Comparison of ENCODE assay signal across 8 cellular contexts in genomic region chr17:35345926-35346771, GRCh38. TPM values are rescaled to one million over a fixed set of nuclear protein-coding genes. Genes with fewer than 3 reads are reported as not detected.
DNase-seq lines count a peak whose midpoint lies in the region; ATAC-seq, FAIRE-seq and TF ChIP-seq lines count a peak whose summit lies in the region.

No MANE protein-coding gene starts in this region.

- TF ChIP-seq POLR2A in heart left ventricle (IDR thresholded peaks at IDR 0.05) = peak in 1 of 2 donors; percentile 33

- H3K36me3 Mint-ChIP-seq in activated naive CD8-positive, alpha-beta T cell treated with anti-CD3 and anti-CD28 coated beads, Interleukin-2, amount 10 ng/mL, durations not matched to agents 7 days and 5 days = peaks cover 33% of the 10 kb centered on the region

- ATAC-seq in activated naive CD8-positive, alpha-beta T cell treated with anti-CD3 and anti-CD28 coated beads, Interleukin-2, amount 10 ng/mL, durations not matched to agents 7 days and 5 days (ENCODE audit: low read depth) = peak; percentile 64
- ATAC-seq in heart left ventricle (peak; percentile 90 to 95 (median 92)), pancreas (peak; percentile 58 to 87 (median 80)), HG03175 (IDR thresholded peaks at IDR 0.05; ENCODE audit: unreplicated experiment) (no peak)

- H3K4me3 ChIP-seq in heart left ventricle (peak overlapping the region in 11 of 12 donors; percentile 6 to 60 (median 48)), pancreas (peak overlapping the region in 2 of 4 donors; percentile 3 to 43)

- H3K9me3 Mint-ChIP-seq in activated naive CD8-positive, alpha-beta T cell treated with anti-CD3 and anti-CD28 coated beads, Interleukin-2, amount 10 ng/mL, durations not matched to agents 7 days and 5 days = peaks cover 6% of the 10 kb centered on the region

- H3K27me3 Mint-ChIP-seq in activated naive CD8-positive, alpha-beta T cell treated with anti-CD3 and anti-CD28 coated beads, Interleukin-2, amount 10 ng/mL, durations not matched to agents 7 days and 5 days = peaks cover 48% of the 10 kb centered on the region

- no peak for TF ChIP-seq CTCF in heart left ventricle (IDR thresholded peaks at IDR 0.05)
- no peak for TF ChIP-seq CTCF in pancreas (IDR thresholded peaks at IDR 0.05)

- FAIRE-seq in pancreas (lab: Jason Lieb, UNC) = no peak

- H3K9me3 ChIP-seq in heart left ventricle = peaks cover 0 to 13% (median 0%) of the 10 kb centered on the region in 12 donors
- no peaks in the 10 kb centered on the region for H3K9me3 ChIP-seq in pancreas

- peak overlapping the region; percentile 61 for H3K27ac Mint-ChIP-seq in activated naive CD8-positive, alpha-beta T cell treated with anti-CD3 and anti-CD28 coated beads, Interleukin-2, amount 10 ng/mL, durations not matched to agents 7 days and 5 days

- DNase-seq in DMS153 (lab: John Stamatoyannopoulos, UW) (peak; percentile 11), MV-4-11 (lab: John Stamatoyannopoulos, UW) (peak; percentile 90), heart left ventricle (peak; percentile 85 to 89 (median 88)), pancreas (peak in 4 of 6 donors; percentile 15 to 71 (median 42)), H4 (ENCODE audit: low spot score) (no peak), NCI-H146 treated with DMSO at 0.1 percent for 48 hours (lab: John Stamatoyannopoulos, UW; ENCODE audit: unreplicated experiment) (no peak)
- peak; percentile 68 for DNase-seq in activated naive CD8-positive, alpha-beta T cell treated with anti-CD3 and anti-CD28 coated beads, Interleukin-2, amount 10 ng/mL, durations not matched to agents 7 days and 5 days

- peak overlapping the region; percentile 91 for H3K4me3 Mint-ChIP-seq in activated naive CD8-positive, alpha-beta T cell treated with anti-CD3 and anti-CD28 coated beads, Interleukin-2, amount 10 ng/mL, durations not matched to agents 7 days and 5 days

- peaks cover 0 to 14% (median 0%) of the 10 kb centered on the region in 9 donors for H3K27me3 ChIP-seq in heart left ventricle
- peaks cover 0 to 10% (median 0%) of the 10 kb centered on the region in 4 donors for H3K27me3 ChIP-seq in pancreas

- WGBS in heart left ventricle, 4 donors = 1 to 2% (median 2%) methylated on average over 37 to 40 of the region's 40 CpGs
- 3 to 4% methylated on average over 38 to 40 of the region's 40 CpGs for whole genome bisulfite sequencing in pancreas, 2 donors

- intact Hi-C loops in heart left ventricle (cut with DNase I) = loop anchor here in 4 of 10 donors (2.0 to 5.0 kb wide), 4 partner anchors 27 to 34 kb away; partner anchors contain the start of gene SLFN11 (in 2 of the 4)
- intact Hi-C loops in pancreas (cut with DNase I) = no loop called here

- H3K36me3 ChIP-seq in heart left ventricle (peaks cover 0 to 18% (median 4%) of the 10 kb centered on the region in 9 donors), pancreas (no peaks in the 10 kb centered on the region)

- H3K27ac ChIP-seq in heart left ventricle (peak overlapping the region; percentile 68 to 91 (median 80)), pancreas (no peak overlapping the region)

- H3K4me1 ChIP-seq in heart left ventricle = peaks cover 0 to 52% (median 18%) of the 10 kb centered on the region in 12 donors
- H3K4me1 ChIP-seq in pancreas = peaks cover 0 to 3% (median 0%) of the 10 kb centered on the region in 3 donors

- POLR2A ChIA-PET in activated naive CD8-positive, alpha-beta T cell treated with anti-CD3 and anti-CD28 coated beads, Interleukin-2, amount 10 ng/mL, durations not matched to agents 7 days and 5 days (lab: Charles Lee) = interaction anchor here (0.6 to 1.5 kb wide), 4 partner anchors 12 to 463 kb away, joined by 3 to 5 read pairs (median 3); partner anchors contain the start of gene TAF15

- H3K4me1 Mint-ChIP-seq in activated naive CD8-positive, alpha-beta T cell treated with anti-CD3 and anti-CD28 coated beads, Interleukin-2, amount 10 ng/mL, durations not matched to agents 7 days and 5 days = peaks cover 40% of the 10 kb centered on the region

RNA-seq across cellular contexts. Expression of gene SLFN11, which starts 27.3 kb away (rescaled TPM):
- 10 to 100 TPM; 44.1 to 47.5 TPM for total RNA-seq in activated naive CD8-positive, alpha-beta T cell treated with anti-CD3 and anti-CD28 coated beads, Interleukin-2, amount 10 ng/mL, durations not matched to agents 7 days and 5 days
- total RNA-seq in heart left ventricle = 10 to 100 TPM; 15.3 to 46.0 (median 17.5) TPM
- 1 to 10 TPM; 6.4 to 7.8 TPM for polyA plus RNA-seq in heart left ventricle
- 10 to 100 TPM in 1 of 6 donors, 1 to 10 TPM in 5; 2.4 to 14.1 (median 4.2) TPM for total RNA-seq in pancreas
- polyA plus RNA-seq in pancreas = 1 to 10 TPM; 2.7 to 3.1 TPM
- 37.0 and 47.6 TPM in 2 replicates for total RNA-seq in H4 (2014; rRNA removed; shearing (Covaris generic))

Comparison
In these comparisons a context has a peak if more than half of its experiments do, and no peak if none do; other contexts are left out.
1. DNase-seq: peak in DMS153 (single experiment), MV-4-11 (single experiment), activated naive CD8-positive, alpha-beta T cell treated with anti-CD3 and anti-CD28 coated beads, Interleukin-2, amount 10 ng/mL, durations not matched to agents 7 days and 5 days (single experiment), heart left ventricle (5 of 5) and pancreas (4 of 6); none in H4 (single experiment) and NCI-H146 treated with DMSO at 0.1 percent for 48 hours (single experiment).
2. H3K27ac ChIP-seq: peak in heart left ventricle (12 of 12); none in pancreas (0 of 4).